In genomic region chr6:24072038-24072746, GRCh38 we compare ENCODE assay signal across 32 cellular contexts. TPM values are rescaled to one million over a fixed set of nuclear protein-coding genes. Genes with fewer than 3 reads are reported as not detected.
DNase-seq lines count a peak whose midpoint lies in the region; ATAC-seq and TF ChIP-seq lines count a peak whose summit lies in the region.
"Had no signal": no experiment of that assay in that cellular context is flagged by ENCODE, and none has a peak within 500 bp of the region (broad histone marks: within the 10 kb centered on the region; RNA-seq: fewer than 3 reads in every experiment).

No MANE protein-coding gene starts in this region.

- no peaks in the 10 kb centered on the region for H3K36me3 Mint-ChIP-seq in activated T-cell treated with anti-CD3 and anti-CD28 coated beads, Interleukin-2, amount 50 U/mL, for 4 hours (ENCODE audit: insufficient read depth)
- H3K36me3 Mint-ChIP-seq: CD14-positive monocyte; stimulated activated naive B cell treated with anti-CD40 and anti-IgM and Interleukin-4, amounts not matched to agents 10 μg/mL and 1 μg/mL and 100 μg/mL, for 72 hours had no signal

- no peaks in the 10 kb centered on the region for H3K27me3 Mint-ChIP-seq in activated T-cell treated with anti-CD3 and anti-CD28 coated beads, Interleukin-2, amount 50 U/mL, for 4 hours (ENCODE audit: low read depth)
- H3K27me3 Mint-ChIP-seq: effector memory CD8-positive, alpha-beta T cell; stimulated activated naive B cell treated with anti-CD40 and anti-IgM and Interleukin-4, amounts not matched to agents 10 μg/mL and 1 μg/mL and 100 μg/mL, for 72 hours had no signal

- no TSS peak for BruUV-seq in PC-9 (replicated peaks; lab: Mats Ljungman, UMichigan)
- no TSS peak for BruUV-seq in OCI-LY7 (replicated peaks; lab: Mats Ljungman, UMichigan)

- no peaks in the 10 kb centered on the region for H3K4me1 Mint-ChIP-seq in activated T-cell treated with anti-CD3 and anti-CD28 coated beads, Interleukin-2, amount 50 U/mL, for 4 hours (ENCODE audit: low read depth)
- H3K4me1 Mint-ChIP-seq: CD14-positive monocyte; stimulated activated naive B cell treated with anti-CD40 and anti-IgM and Interleukin-4, amounts not matched to agents 10 μg/mL and 1 μg/mL and 100 μg/mL, for 72 hours had no signal

- no peak overlapping the region for H3K4me3 ChIP-seq in DND-41 (ENCODE audit: low read depth in 1 of 2, low read length in 2 of 2)
- no peak overlapping the region for H3K4me3 ChIP-seq in PC-9
- no peak overlapping the region for H3K4me3 ChIP-seq in OCI-LY7 (ENCODE audit: low read depth, low read length, poor library complexity, severe bottlenecking)
- H3K4me3 ChIP-seq: suprapubic skin, upper lobe of left lung had no signal

- H3K27ac ChIP-seq in DND-41 (ENCODE audit: low read length) = no peak overlapping the region
- H3K27ac ChIP-seq in PC-9 = no peak overlapping the region
- no peak overlapping the region for H3K27ac ChIP-seq in OCI-LY7 (ENCODE audit: low read depth, low read length, poor library complexity, severe bottlenecking)
- H3K27ac ChIP-seq: HL-60, suprapubic skin, upper lobe of left lung had no signal

- 0 out of 3 replicates have a peak, but pooled peaks have one; percentile 17 for ATAC-seq in DND-41 (ENCODE audit: insufficient read depth, low read depth)
- ATAC-seq in GM19023 (IDR thresholded peaks at IDR 0.05; ENCODE audit: unreplicated experiment) = peak; percentile 60
- peak; percentile 46 for ATAC-seq in HG02870 (IDR thresholded peaks at IDR 0.05; ENCODE audit: unreplicated experiment)
- ATAC-seq in activated T-cell treated with anti-CD3 and anti-CD28 coated beads, Interleukin-2, amount 50 U/mL, for 4 hours = no peak
- ATAC-seq: effector memory CD8-positive, alpha-beta T cell; left colon; stimulated activated naive B cell treated with anti-CD40 and anti-IgM and Interleukin-4, amounts not matched to agents 10 μg/mL and 1 μg/mL and 100 μg/mL, for 72 hours had no signal

- no peak for TF ChIP-seq CTCF in DND-41 (IDR thresholded peaks at IDR 0.05; ENCODE audit: borderline replicate concordance, extremely low read depth, low read length, poor library complexity, severe bottlenecking)
- TF ChIP-seq CTCF in PC-9 (conservative IDR thresholded peaks at IDR 0.05) = no peak
- TF ChIP-seq CTCF in OCI-LY7 (conservative IDR thresholded peaks at IDR 0.05; ENCODE audit: low read length) = no peak

- H3K27me3 ChIP-seq in DND-41 (ENCODE audit: insufficient read depth, low read length, poor library complexity) = no peaks in the 10 kb centered on the region
- no peaks in the 10 kb centered on the region for H3K27me3 ChIP-seq in PC-9 (ENCODE audit: insufficient read depth, low read depth)
- H3K27me3 ChIP-seq: suprapubic skin, upper lobe of left lung had no signal

- no peaks in the 10 kb centered on the region for H4K20me1 ChIP-seq in DND-41 (ENCODE audit: insufficient read depth, low read length)
- H4K20me1 ChIP-seq in PC-9 (ENCODE audit: insufficient read depth) = no peaks in the 10 kb centered on the region
- no peaks in the 10 kb centered on the region for H4K20me1 ChIP-seq in OCI-LY7 (ENCODE audit: insufficient read depth, low read length)

- H2AFZ ChIP-seq in DND-41 (ENCODE audit: low read depth, low read length) = no peak overlapping the region
- 0 out of 2 replicates have a peak overlapping the region, but pooled peaks have one; percentile 49 for H2AFZ ChIP-seq in PC-9
- H2AFZ ChIP-seq in OCI-LY7 (ENCODE audit: low read length) = no peak overlapping the region

- intact Hi-C loops in PC-9 (cut with micrococcal nuclease; ENCODE audit: unreplicated experiment) (no loop called here), OCI-LY7 (cut with micrococcal nuclease; ENCODE audit: unreplicated experiment) (no loop called here)

- no peaks in the 10 kb centered on the region for H3K9me3 Mint-ChIP-seq in activated T-cell treated with anti-CD3 and anti-CD28 coated beads, Interleukin-2, amount 50 U/mL, for 4 hours

- CTCF ChIA-PET in PC-9 (lab: Charles Lee) (interaction anchor here (0.5 kb wide), 1 partner anchor 1260 kb away, joined by 3 read pairs; no protein-coding TSS in a partner anchor), OCI-LY7 (lab: Charles Lee; ENCODE audit: unreplicated experiment) (no interaction called here)

- H3K4me2 ChIP-seq in DND-41 (ENCODE audit: insufficient read depth, low read length) = 0 out of 2 replicates have a peak overlapping the region, but pooled peaks have one; percentile 19
- H3K4me2 ChIP-seq in PC-9 = peak overlapping the region; percentile 35; the same call in 1 of the 2 replicates
- no peak overlapping the region for H3K4me2 ChIP-seq in OCI-LY7 (ENCODE audit: low read length)

- H3K4me1 ChIP-seq in DND-41 (ENCODE audit: insufficient read depth, low read length) = no peaks in the 10 kb centered on the region
- no peaks in the 10 kb centered on the region for H3K4me1 ChIP-seq in PC-9 (replicated peaks; ENCODE audit: insufficient read depth)
- H3K4me1 ChIP-seq in OCI-LY7 (ENCODE audit: insufficient read depth, low read length, poor library complexity, severe bottlenecking) = no peaks in the 10 kb centered on the region
- H3K4me1 ChIP-seq: Caco-2, suprapubic skin, upper lobe of left lung had no signal

- POLR2A ChIA-PET in PC-9 (lab: Charles Lee; ENCODE audit: unreplicated experiment) = no interaction called here
- POLR2A ChIA-PET in OCI-LY7 (lab: Charles Lee) = no interaction called here

- H3K36me3 ChIP-seq in DND-41 (ENCODE audit: insufficient read depth, low read length) (no peaks in the 10 kb centered on the region), PC-9 (ENCODE audit: low read depth) (no peaks in the 10 kb centered on the region), OCI-LY7 (ENCODE audit: insufficient read depth, low read length) (no peaks in the 10 kb centered on the region)
- H3K36me3 ChIP-seq: suprapubic skin, upper lobe of left lung had no signal

- H3K9me2 ChIP-seq in PC-9 (ENCODE audit: insufficient read depth) (no peaks in the 10 kb centered on the region), OCI-LY7 (ENCODE audit: insufficient read depth, low read length) (no peaks in the 10 kb centered on the region)

- DNase-seq in DND-41 = no peak
- no peak for DNase-seq in PC-9
- no peak for DNase-seq in cerebellar cortex (ENCODE audit: low spot score)
- no peak for DNase-seq in activated T-cell treated with anti-CD3 and anti-CD28 coated beads, Interleukin-2, amount 50 U/mL, for 4 hours
- no peak for DNase-seq in NCI-H510A treated with DMSO at 0.1 percent for 48 hours (lab: John Stamatoyannopoulos, UW)
- DNase-seq in OCI-LY7 (ENCODE audit: low spot score) = no peak
- DNase-seq: activated CD4-positive, alpha-beta T cell treated with anti-CD3 and anti-CD28 coated beads, Interleukin-2, amount 50 U/mL, for 4 hours; activated naive CD4-positive, alpha-beta T cell; Caco-2; cortex of kidney; effector memory CD8-positive, alpha-beta T cell; H7; KG1; left colon; NCI-H1417; NCI-H2029; NCI-H526; NK-92 treated with Interleukin-12 subunit alpha and Interleukin-12 subunit beta, amount 100 ng/mL, for 24 hours; Right ventricle myocardium superior; stimulated activated CD4-positive, alpha-beta T cell treated with anti-CD3 and anti-CD28 coated beads, Interleukin-15, amount 100 ng/mL, for 24 hours; stimulated activated naive B cell treated with anti-CD40 and anti-IgM and Interleukin-4, amounts not matched to agents 10 μg/mL and 1 μg/mL and 100 μg/mL, for 72 hours; T-helper 2 cell; upper lobe of left lung had no signal

- H3K4me3 Mint-ChIP-seq in activated T-cell treated with anti-CD3 and anti-CD28 coated beads, Interleukin-2, amount 50 U/mL, for 4 hours = no peak overlapping the region
- H3K4me3 Mint-ChIP-seq: CD14-positive monocyte; effector memory CD8-positive, alpha-beta T cell; nephron; stimulated activated naive B cell treated with anti-CD40 and anti-IgM and Interleukin-4, amounts not matched to agents 10 μg/mL and 1 μg/mL and 100 μg/mL, for 72 hours had no signal

- H3F3A ChIP-seq in PC-9 (ENCODE audit: insufficient read depth, low read depth) = no peaks in the 10 kb centered on the region

- H3K9me3 ChIP-seq in DND-41 (ENCODE audit: insufficient read depth, low read length, severe bottlenecking) (no peaks in the 10 kb centered on the region), PC-9 (ENCODE audit: insufficient read depth, low read depth) (no peaks in the 10 kb centered on the region), OCI-LY7 (ENCODE audit: low read length) (no peaks in the 10 kb centered on the region)
- H3K9me3 ChIP-seq: Caco-2, suprapubic skin, upper lobe of left lung had no signal

- no peaks in the 10 kb centered on the region for H3K79me2 ChIP-seq in DND-41 (ENCODE audit: insufficient read depth, low read length)
- H3K79me2 ChIP-seq in PC-9 (ENCODE audit: low read depth) = no peaks in the 10 kb centered on the region
- no peaks in the 10 kb centered on the region for H3K79me2 ChIP-seq in OCI-LY7 (ENCODE audit: insufficient read depth, low read depth, low read length)

- no peak overlapping the region for H3K9ac ChIP-seq in DND-41 (ENCODE audit: low read depth, low read length)

RNA-seq across cellular contexts. Expression of gene NRSN1, which starts 53.8 kb away (rescaled TPM):
- not detected in 2 replicates for total RNA-seq in PC-9 (2021)
- total RNA-seq in activated T-cell treated with anti-CD3 and anti-CD28 coated beads, Interleukin-2, amount 50 U/mL, for 4 hours = not detected
- not detected in 2 replicates for total RNA-seq in OCI-LY7 (2014; rRNA removed; shearing (Covaris generic))
- not detected in 2 replicates for total RNA-seq in OCI-LY7 (2022)
- total RNA-seq: Caco-2, epithelial cell of proximal tubule, H7, lung microvascular endothelial cell, osteoblast, Right ventricle myocardium superior, suprapubic skin, upper lobe of left lung had no signal

Comparison
In these comparisons a context has a peak if more than half of its experiments do, and no peak if none do; other contexts are left out.
1. ATAC-seq: peak in DND-41 (single experiment), GM19023 (single experiment) and HG02870 (single experiment); none in activated T-cell treated with anti-CD3 and anti-CD28 coated beads, Interleukin-2, amount 50 U/mL, for 4 hours (0 of 2).